ENCODE assay signal across 1 cellular context in the genomic region with DNA sequence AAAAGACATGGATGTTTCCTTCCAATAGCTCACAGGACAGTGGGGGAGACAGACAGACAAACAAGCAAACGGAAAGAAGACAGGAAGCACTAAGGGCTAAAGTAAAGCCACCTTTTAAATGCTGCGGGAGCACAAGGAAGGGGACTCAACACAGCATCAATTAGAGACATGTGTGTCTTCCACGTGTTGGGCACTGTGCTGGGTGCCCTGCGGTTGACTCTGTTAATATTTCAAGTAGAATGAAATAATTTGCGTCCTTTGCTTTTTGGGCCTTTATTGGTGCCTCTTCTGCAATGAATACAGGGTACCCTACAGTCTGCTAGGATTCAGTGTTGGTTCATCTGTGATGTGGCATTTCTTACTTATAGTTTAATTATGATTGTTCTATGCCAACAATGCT.
TF ChIP-seq lines count a peak whose summit lies in the region.

No MANE protein-coding gene starts in this region.

TF ChIP-seq in IMR-90, 13 proteins besides CTCF, POLR2A, EP300 and RAD21:
- TF ChIP-seq, protein P1, sequence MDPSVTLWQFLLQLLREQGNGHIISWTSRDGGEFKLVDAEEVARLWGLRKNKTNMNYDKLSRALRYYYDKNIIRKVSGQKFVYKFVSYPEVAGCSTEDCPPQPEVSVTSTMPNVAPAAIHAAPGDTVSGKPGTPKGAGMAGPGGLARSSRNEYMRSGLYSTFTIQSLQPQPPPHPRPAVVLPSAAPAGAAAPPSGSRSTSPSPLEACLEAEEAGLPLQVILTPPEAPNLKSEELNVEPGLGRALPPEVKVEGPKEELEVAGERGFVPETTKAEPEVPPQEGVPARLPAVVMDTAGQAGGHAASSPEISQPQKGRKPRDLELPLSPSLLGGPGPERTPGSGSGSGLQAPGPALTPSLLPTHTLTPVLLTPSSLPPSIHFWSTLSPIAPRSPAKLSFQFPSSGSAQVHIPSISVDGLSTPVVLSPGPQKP (IDR thresholded peaks at IDR 0.05; ENCODE audit: borderline replicate concordance, low read depth, low read length), result no peak
- no peak for TF ChIP-seq RCOR1 (IDR thresholded peaks at IDR 0.05; ENCODE audit: insufficient replicate concordance, low read length)
- no peak for TF ChIP-seq SMC3 (IDR thresholded peaks at IDR 0.05; ENCODE audit: low read depth, low read length)
- TF ChIP-seq MAZ (IDR thresholded peaks at IDR 0.05; ENCODE audit: borderline replicate concordance, low read depth, low read length), result no peak
- no peak for TF ChIP-seq CEBPB (IDR thresholded peaks at IDR 0.05; ENCODE audit: low read depth, low read length)
- TF ChIP-seq FOS (IDR thresholded peaks at IDR 0.05; ENCODE audit: low read depth, low read length), result no peak
- no peak for TF ChIP-seq BHLHE40 (IDR thresholded peaks at IDR 0.05; ENCODE audit: low read depth, low read length)
- TF ChIP-seq, protein P2, sequence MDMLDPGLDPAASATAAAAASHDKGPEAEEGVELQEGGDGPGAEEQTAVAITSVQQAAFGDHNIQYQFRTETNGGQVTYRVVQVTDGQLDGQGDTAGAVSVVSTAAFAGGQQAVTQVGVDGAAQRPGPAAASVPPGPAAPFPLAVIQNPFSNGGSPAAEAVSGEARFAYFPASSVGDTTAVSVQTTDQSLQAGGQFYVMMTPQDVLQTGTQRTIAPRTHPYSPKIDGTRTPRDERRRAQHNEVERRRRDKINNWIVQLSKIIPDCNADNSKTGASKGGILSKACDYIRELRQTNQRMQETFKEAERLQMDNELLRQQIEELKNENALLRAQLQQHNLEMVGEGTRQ (IDR thresholded peaks at IDR 0.05; ENCODE audit: low read depth, low read length), result no peak
- TF ChIP-seq CHD1 (IDR thresholded peaks at IDR 0.05; ENCODE audit: low read depth, low read length), result no peak
- TF ChIP-seq MAFK (IDR thresholded peaks at IDR 0.05; ENCODE audit: low read depth, low read length), result no peak
- TF ChIP-seq NFE2L2 (IDR thresholded peaks at IDR 0.05; ENCODE audit: low read depth, low read length), result no peak
- TF ChIP-seq RFX5 (IDR thresholded peaks at IDR 0.05; ENCODE audit: low read depth, low read length), result no peak
- TF ChIP-seq MXI1 (IDR thresholded peaks at IDR 0.05; ENCODE audit: borderline replicate concordance, low read depth, low read length), result no peak
